8 cellular contexts compared by ENCODE assay signal in the genomic region with DNA sequence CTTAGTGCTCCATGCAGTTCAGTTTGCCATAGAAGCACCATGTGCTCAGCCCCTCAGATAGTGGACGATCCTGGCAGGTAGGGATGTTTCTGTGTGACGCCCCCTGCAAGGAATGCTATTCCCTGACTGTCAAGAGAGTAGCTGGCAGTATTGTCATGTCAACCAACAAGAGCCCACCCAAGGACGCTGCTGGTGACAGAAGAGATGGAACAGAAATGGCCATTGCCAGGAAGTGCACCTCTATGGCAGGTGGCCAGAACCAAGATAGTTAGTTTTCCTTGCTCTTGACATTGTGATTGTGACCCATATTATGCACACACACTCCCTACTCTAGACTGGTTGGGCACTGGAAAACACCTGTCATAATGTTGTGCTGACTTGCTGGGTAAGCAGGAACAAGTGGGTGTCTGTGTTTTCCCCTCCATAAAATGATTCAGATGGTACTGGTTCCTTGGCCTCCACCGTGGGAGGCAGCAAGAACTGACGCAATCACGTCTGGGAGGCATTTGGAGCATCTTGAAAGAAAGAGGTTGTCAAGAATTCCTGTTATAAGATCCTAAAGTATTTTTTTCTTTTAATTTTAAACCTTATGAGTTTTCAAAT.
DNase-seq lines count a peak whose midpoint lies in the region; ATAC-seq and TF ChIP-seq lines count a peak whose summit lies in the region.

No MANE protein-coding gene starts in this region.

- peak overlapping the region; percentile 100 for H3K27ac Mint-ChIP-seq in activated CD4-positive, alpha-beta T cell treated with anti-CD3 and anti-CD28 coated beads, Interleukin-2, amount 10 ng/mL, durations not matched to agents 24 days and 14 days
- no peak overlapping the region for H3K27ac Mint-ChIP-seq in Caco-2 (ENCODE audit: unreplicated experiment)

- TF ChIP-seq CTCF in epithelial cell of proximal tubule (conservative IDR thresholded peaks at IDR 0.05; ENCODE audit: low read depth, low read length) (no peak), Caco-2 (IDR thresholded peaks at IDR 0.05; ENCODE audit: insufficient read depth in 1 of 2, low read depth in 1 of 2, low read length in 1 of 2, severe bottlenecking in 1 of 2, unreplicated experiment in 1 of 2) (no peak)

- no peaks in the 10 kb centered on the region for H3K27me3 ChIP-seq in Caco-2 (replicated peaks; ENCODE audit: control insufficient read depth, insufficient read depth, low read length)

- CTCF ChIA-PET in Caco-2 (lab: Charles Lee), result no interaction called here

- peaks cover 50% of the 10 kb centered on the region for H3K4me1 Mint-ChIP-seq in activated CD4-positive, alpha-beta T cell treated with anti-CD3 and anti-CD28 coated beads, Interleukin-2, amount 10 ng/mL, durations not matched to agents 24 days and 14 days
- H3K4me1 Mint-ChIP-seq in Caco-2 (ENCODE audit: low read depth, unreplicated experiment), result peaks cover 16% of the 10 kb centered on the region

- DNase-seq in activated CD4-positive, alpha-beta T cell treated with anti-CD3 and anti-CD28 coated beads, Interleukin-2, amount 10 ng/mL, durations not matched to agents 24 days and 14 days, result peak; percentile 74
- DNase-seq in epithelial cell of proximal tubule (ENCODE audit: low read depth) (peak; percentile 12), mucosa of gallbladder (ENCODE audit: low spot score) (no peak), inferior parietal cortex (ENCODE audit: extremely low spot score) (no peak), Caco-2 (no peak)
- DNase-seq in stimulated activated CD4-positive, alpha-beta T cell treated with anti-CD3 and anti-CD28 coated beads, TNF-alpha, amount 100 ng/mL, for 24 hours (ENCODE audit: low read depth in 3 of 3), result peak; percentile 35 to 49 (median 41)

- POLR2A ChIA-PET in Caco-2 (lab: Charles Lee), result no interaction called here

- no peaks in the 10 kb centered on the region for H3K36me3 ChIP-seq in Caco-2 (ENCODE audit: control insufficient read depth, insufficient read depth, low read length)

- H3K27me3 Mint-ChIP-seq in activated CD4-positive, alpha-beta T cell treated with anti-CD3 and anti-CD28 coated beads, Interleukin-2, amount 10 ng/mL, durations not matched to agents 24 days and 14 days, result no peaks in the 10 kb centered on the region
- no peaks in the 10 kb centered on the region for H3K27me3 Mint-ChIP-seq in Caco-2 (ENCODE audit: insufficient read depth, unreplicated experiment)

- intact Hi-C loops in activated CD4-positive, alpha-beta T cell treated with anti-CD3 and anti-CD28 coated beads, Interleukin-2, amount 10 ng/mL, durations not matched to agents 24 days and 14 days (cut with micrococcal nuclease), result loop anchor here (1.0 to 5.0 kb wide), 9 partner anchors 10 to 305 kb away; no protein-coding TSS in a partner anchor
- intact Hi-C loops in Caco-2 (cut with micrococcal nuclease; ENCODE audit: unreplicated experiment), result no loop called here

- peak overlapping the region; percentile 54 for H3K4me3 Mint-ChIP-seq in activated CD4-positive, alpha-beta T cell treated with anti-CD3 and anti-CD28 coated beads, Interleukin-2, amount 10 ng/mL, durations not matched to agents 24 days and 14 days
- H3K4me3 Mint-ChIP-seq in Caco-2 (ENCODE audit: unreplicated experiment), result no peak overlapping the region

- H3K4me3 ChIP-seq in epithelial cell of proximal tubule (ENCODE audit: low read depth, low read length) (no peak overlapping the region), Caco-2 (ENCODE audit: low read depth, low read length) (no peak overlapping the region)

- no TSS peak for BruUV-seq in Caco-2 (replicated peaks; lab: Mats Ljungman, UMichigan)

- peak; percentile 49 for ATAC-seq in HG03442 (IDR thresholded peaks at IDR 0.05; ENCODE audit: unreplicated experiment)
- no peak for ATAC-seq in HG03175 (IDR thresholded peaks at IDR 0.05; ENCODE audit: unreplicated experiment)

- H3K9me3 Mint-ChIP-seq in activated CD4-positive, alpha-beta T cell treated with anti-CD3 and anti-CD28 coated beads, Interleukin-2, amount 10 ng/mL, durations not matched to agents 24 days and 14 days, result peaks cover 22% of the 10 kb centered on the region
- H3K9me3 Mint-ChIP-seq in Caco-2 (ENCODE audit: unreplicated experiment), result no peaks in the 10 kb centered on the region

- no peaks in the 10 kb centered on the region for H3K4me1 ChIP-seq in Caco-2

- H3K36me3 Mint-ChIP-seq in activated CD4-positive, alpha-beta T cell treated with anti-CD3 and anti-CD28 coated beads, Interleukin-2, amount 10 ng/mL, durations not matched to agents 24 days and 14 days (ENCODE audit: low read depth), result peaks cover 79% of the 10 kb centered on the region
- H3K36me3 Mint-ChIP-seq in Caco-2 (ENCODE audit: insufficient read depth, unreplicated experiment), result no peaks in the 10 kb centered on the region

- H3K9me3 ChIP-seq in Caco-2, result no peaks in the 10 kb centered on the region

Comparison
In these comparisons a context has a peak if more than half of its experiments do, and no peak if none do; other contexts are left out.
1. DNase-seq: peak in activated CD4-positive, alpha-beta T cell treated with anti-CD3 and anti-CD28 coated beads, Interleukin-2, amount 10 ng/mL, durations not matched to agents 24 days and 14 days (single experiment), epithelial cell of proximal tubule (single experiment) and stimulated activated CD4-positive, alpha-beta T cell treated with anti-CD3 and anti-CD28 coated beads, TNF-alpha, amount 100 ng/mL, for 24 hours (3 of 3); none in mucosa of gallbladder (single experiment), inferior parietal cortex (single experiment) and Caco-2 (0 of 2).